ENCODE assay signal across 15 cellular contexts in genomic region chr1:111725192-111725591, GRCh38. TPM values are rescaled to one million over a fixed set of nuclear protein-coding genes. Genes with fewer than 3 reads are reported as not detected.
DNase-seq lines count a peak whose midpoint lies in the region; ATAC-seq, FAIRE-seq and TF ChIP-seq lines count a peak whose summit lies in the region.
"Had no signal": no experiment of that assay in that cellular context is flagged by ENCODE, and none has a peak within 500 bp of the region (broad histone marks: within the 10 kb centered on the region; RNA-seq: fewer than 3 reads in every experiment).

No MANE protein-coding gene starts in this region.

- in situ Hi-C loops in HepG2 (cut with HindIII; ENCODE audit: extremely low pct_ligation_motif_present, low pct_unique_long_range_greater_than_20kb) (no loop called here), gastrocnemius medialis (cut with MboI; ENCODE audit: low sequenced_read_pairs in 4 of 4) (no loop called here)

- no peak overlapping the region for H3K4me2 ChIP-seq in HepG2 (ENCODE audit: low read depth, low read length)
- H3K4me2 ChIP-seq: smooth muscle cell had no signal

- no peaks in the 10 kb centered on the region for H3K79me2 ChIP-seq in HepG2 (ENCODE audit: insufficient read depth, low read length)

- no peaks in the 10 kb centered on the region for H3K9me3 Mint-ChIP-seq in effector memory CD8-positive, alpha-beta T cell
- H3K9me3 Mint-ChIP-seq in CD4-positive, alpha-beta T cell, result no peaks in the 10 kb centered on the region
- H3K9me3 Mint-ChIP-seq: activated T-cell treated with anti-CD3 and anti-CD28 coated beads, Interleukin-2, amount 50 U/mL, for 72 hours; naive B cell had no signal

- no peak overlapping the region for H2AFZ ChIP-seq in HepG2 (ENCODE audit: low read length)

- intact Hi-C loops in HepG2 (cut with micrococcal nuclease; ENCODE audit: unreplicated experiment), result no loop called here
- intact Hi-C loops in gastrocnemius medialis (cut with DNase I; ENCODE audit: low total_unique reads), result no loop called here
- intact Hi-C loops in CD4-positive, alpha-beta T cell (cut with DNase I, micrococcal nuclease), result no loop called here

- CTCF ChIA-PET in HepG2 (lab: Yijun Ruan, JAX; ENCODE audit: low intra/inter-chr PET ratio, low total read pairs), result no interaction called here
- CTCF ChIA-PET in CD4-positive, alpha-beta T cell (lab: Charles Lee), result no interaction called here

- no peaks in the 10 kb centered on the region for H3K36me3 Mint-ChIP-seq in effector memory CD8-positive, alpha-beta T cell (ENCODE audit: insufficient read depth)
- no peaks in the 10 kb centered on the region for H3K36me3 Mint-ChIP-seq in CD4-positive, alpha-beta T cell (ENCODE audit: low read depth)
- H3K36me3 Mint-ChIP-seq: naive B cell had no signal

- H3K4me3 ChIP-seq in HepG2 (replicated peaks in 1 of 3; ENCODE audit: insufficient read depth in 1 of 3, low read depth in 2 of 3, low read length in 3 of 3) (no peak overlapping the region), gastrocnemius medialis (no peak overlapping the region), tibial nerve (no peak overlapping the region)
- H3K4me3 ChIP-seq: smooth muscle cell had no signal

- H3K4me3 Mint-ChIP-seq in effector memory CD8-positive, alpha-beta T cell, result no peak overlapping the region
- H3K4me3 Mint-ChIP-seq in CD4-positive, alpha-beta T cell, result no peak overlapping the region
- H3K4me3 Mint-ChIP-seq: activated T-cell treated with anti-CD3 and anti-CD28 coated beads, Interleukin-2, amount 50 U/mL, for 72 hours; naive B cell had no signal

- peak overlapping the region; percentile 52 to 66 for H3K27ac Mint-ChIP-seq in effector memory CD8-positive, alpha-beta T cell
- H3K27ac Mint-ChIP-seq in CD4-positive, alpha-beta T cell, result no peak overlapping the region
- H3K27ac Mint-ChIP-seq: activated T-cell treated with anti-CD3 and anti-CD28 coated beads, Interleukin-2, amount 50 U/mL, for 72 hours had no signal

- 29% methylated on average over 4 of the region's 5 CpGs for WGBS in HepG2 (ENCODE audit: low lambda C conversion rate)
- 23 to 42% methylated on average over 5 of the region's 5 CpGs for WGBS in tibial nerve, 2 donors

- H4K20me1 ChIP-seq in HepG2 (ENCODE audit: insufficient read depth, low read length), result no peaks in the 10 kb centered on the region

- no peak for TF ChIP-seq EP300 in HepG2 (IDR thresholded peaks at IDR 0.05; ENCODE audit: low read depth in 2 of 2, low read length in 2 of 2)
- no peak for TF ChIP-seq EP300 in HepG2 (CRISPR knock-in tag; IDR thresholded peaks at IDR 0.05; ENCODE audit: borderline replicate concordance)
- TF ChIP-seq EP300 in tibial nerve (IDR thresholded peaks at IDR 0.05), result no peak

- H3K27ac ChIP-seq in HepG2 (ENCODE audit: extremely low read length, insufficient read depth, low read length), result no peak overlapping the region
- peak overlapping the region; percentile 40 to 77 (median 60) for H3K27ac ChIP-seq in gastrocnemius medialis
- H3K27ac ChIP-seq in tibial nerve, result peak overlapping the region in 2 of 4 donors; percentile 1 to 42
- H3K27ac ChIP-seq in CD4-positive, alpha-beta T cell (ENCODE audit: low read depth, low read length), result no peak overlapping the region
- H3K27ac ChIP-seq: C4-2B, HL-60 had no signal

- TF ChIP-seq RAD21 in HepG2 (CRISPR knock-in tag; IDR thresholded peaks at IDR 0.05), result no peak

- peaks cover 13% of the 10 kb centered on the region in 2 donors for H3K4me1 Mint-ChIP-seq in effector memory CD8-positive, alpha-beta T cell (ENCODE audit: low read depth in 2 of 2)
- peaks cover 36% of the 10 kb centered on the region for H3K4me1 Mint-ChIP-seq in CD4-positive, alpha-beta T cell (ENCODE audit: low read depth)

- POLR2A ChIA-PET in HepG2 (lab: Yijun Ruan, JAX), result interaction anchor here (1.5 kb wide), 1 partner anchor 13 kb away, joined by 6 read pairs; the partner anchor contains the start of gene INKA2
- POLR2A ChIA-PET in CD4-positive, alpha-beta T cell (lab: Charles Lee), result no interaction called here

- no peaks in the 10 kb centered on the region for H3K27me3 Mint-ChIP-seq in effector memory CD8-positive, alpha-beta T cell
- no peaks in the 10 kb centered on the region for H3K27me3 Mint-ChIP-seq in CD4-positive, alpha-beta T cell
- H3K27me3 Mint-ChIP-seq: naive B cell had no signal

- FAIRE-seq in HepG2 (lab: Jason Lieb, UNC), result no peak
- FAIRE-seq: H54 had no signal

- DNase-seq in LHCN-M2 (ENCODE audit: low read depth), result peak; percentile 82
- no peak for DNase-seq in effector memory CD8-positive, alpha-beta T cell
- DNase-seq in HepG2 (ENCODE audit: low spot score), result no peak
- peak; percentile 72 to 85 for DNase-seq in gastrocnemius medialis
- no peak for DNase-seq in DMS79 (lab: John Stamatoyannopoulos, UW)
- no peak for DNase-seq in tibial nerve (ENCODE audit: low spot score in 2 of 2)
- no peak for DNase-seq in EL
- DNase-seq in CD4-positive, alpha-beta T cell, result no peak
- DNase-seq: activated T-cell treated with anti-CD3 and anti-CD28 coated beads, Interleukin-2, amount 50 U/mL, for 72 hours; GDM1; naive B cell had no signal

- H3K27me3 ChIP-seq in HepG2 (ENCODE audit: control insufficient read depth in 1 of 2, insufficient read depth in 2 of 2, low read length in 2 of 2), result no peaks in the 10 kb centered on the region
- H3K27me3 ChIP-seq in gastrocnemius medialis, result no peaks in the 10 kb centered on the region
- H3K27me3 ChIP-seq in tibial nerve, result no peaks in the 10 kb centered on the region
- no peaks in the 10 kb centered on the region for H3K27me3 ChIP-seq in CD4-positive, alpha-beta T cell (ENCODE audit: control insufficient read depth, insufficient read depth, low read length)

- H3K4me1 ChIP-seq in HepG2 (ENCODE audit: insufficient read depth, low read length), result peaks cover 60% of the 10 kb centered on the region
- peaks cover 82 to 87% of the 10 kb centered on the region in 2 donors for H3K4me1 ChIP-seq in gastrocnemius medialis
- H3K4me1 ChIP-seq in tibial nerve, result peaks cover 0 to 46% (median 15%) of the 10 kb centered on the region in 4 donors

- TF ChIP-seq POLR2A in HepG2 (IDR thresholded peaks at IDR 0.05; ENCODE audit: insufficient read depth in 1 of 2, low read depth in 2 of 2, low read length in 2 of 2) (no peak), gastrocnemius medialis (IDR thresholded peaks at IDR 0.05) (no peak), tibial nerve (IDR thresholded peaks at IDR 0.05) (no peak)

- ATAC-seq in effector memory CD8-positive, alpha-beta T cell (replicated peaks), result no peak
- ATAC-seq in HepG2, result peak; percentile 48
- ATAC-seq in gastrocnemius medialis, result peak; percentile 29 to 49
- no peak for ATAC-seq in CD4-positive, alpha-beta T cell (ENCODE audit: poor library complexity)

- H3K36me3 ChIP-seq in HepG2 (replicated peaks in 1 of 2; ENCODE audit: control insufficient read depth in 1 of 2, insufficient read depth in 2 of 2, low read length in 2 of 2) (0 out of 5 replicates have a peak, but pooled peaks cover 0 to 2% of the 10 kb centered on the region in 2 experiments), gastrocnemius medialis (no peaks in the 10 kb centered on the region), tibial nerve (peaks cover 0 to 15% (median 0%) of the 10 kb centered on the region in 3 donors)

- H3K9me3 ChIP-seq in HepG2 (ENCODE audit: low read length), result no peaks in the 10 kb centered on the region
- no peaks in the 10 kb centered on the region for H3K9me3 ChIP-seq in gastrocnemius medialis
- no peaks in the 10 kb centered on the region for H3K9me3 ChIP-seq in tibial nerve
- no peaks in the 10 kb centered on the region for H3K9me3 ChIP-seq in CD4-positive, alpha-beta T cell (ENCODE audit: control insufficient read depth, low read length)

- H3K9ac ChIP-seq in HepG2 (ENCODE audit: insufficient read depth, low read depth, low read length), result no peak overlapping the region; the same call in 1 of the 2 replicates

- TF ChIP-seq CTCF in HepG2 (CRISPR knock-in tag; IDR thresholded peaks at IDR 0.05) (peak; percentile 31), gastrocnemius medialis (IDR thresholded peaks at IDR 0.05 in 4 of 5, conservative IDR thresholded peaks at IDR 0.05 in 1 of 5) (no peak), tibial nerve (IDR thresholded peaks at IDR 0.05) (no peak)
- TF ChIP-seq CTCF in CD4-positive, alpha-beta T cell (IDR thresholded peaks at IDR 0.05), result no peak

- no TSS peak for BruUV-seq in HepG2 (replicated peaks; lab: Mats Ljungman, UMichigan)

RNA-seq across cellular contexts. Expression of gene INKA2, which starts 14.0 kb away (rescaled TPM):
- total RNA-seq in LHCN-M2 (2014; rRNA removed) (6.3 and 12.5 TPM in 2 replicates), HepG2 (2016; rRNA removed; fragmentation: Illumina TruSeq; extraction: Trizol) (4.6 and 6.1 TPM in 2 replicates), gastrocnemius medialis (10 to 100 TPM in 1 of 4 donors, 1 to 10 TPM in 3; 4.7 to 11.8 (median 5.1) TPM), tibial nerve (10 to 100 TPM in 1 of 4 donors, 1 to 10 TPM in 3; 6.3 to 11.8 (median 7.9) TPM)
- polyA plus RNA-seq in LHCN-M2 (2012), result 3.4 TPM
- 0.61 and 1.2 TPM in 2 replicates for total RNA-seq in HepG2 (2016; cell fraction: cytosol; rRNA removed; fragmentation: Illumina TruSeq; extraction: Trizol; ENCODE audit: low read depth)
- total RNA-seq in HepG2 (2016; cell fraction: insoluble cytoplasmic fraction; rRNA removed; fragmentation: Illumina TruSeq; extraction: Trizol), result 4.0 and 4.3 TPM in 2 replicates
- total RNA-seq in HepG2 (2016; cell fraction: membrane; rRNA removed; fragmentation: Illumina TruSeq; extraction: Trizol), result 2.5 and 2.9 TPM in 2 replicates
- 4.0 and 4.7 TPM in 2 replicates for total RNA-seq in HepG2 (2016; cell fraction: nucleus; rRNA removed; fragmentation: Illumina TruSeq; extraction: Trizol)
- 2.6 TPM in 2 replicates for polyA plus RNA-seq in HepG2 (2011; rRNA removed)
- 1.3 TPM in 2 replicates for polyA plus RNA-seq in HepG2 (2011; cell fraction: cytosol; rRNA removed)
- polyA plus RNA-seq in HepG2 (2011; cell fraction: nucleus; rRNA removed), result 2.5 and 3.6 TPM in 2 replicates
- 1.7 and 2.4 TPM in 2 replicates for polyA plus RNA-seq in HepG2 (2012)
- 0.77 and 1.1 TPM in 2 replicates for polyA plus RNA-seq in HepG2 (2016; cell fraction: cytosol; fragmentation: Illumina TruSeq; extraction: Trizol; ENCODE audit: low read depth)
- polyA plus RNA-seq in HepG2 (2016; cell fraction: insoluble cytoplasmic fraction; fragmentation: Illumina TruSeq; extraction: Trizol; ENCODE audit: low read depth), result 2.2 and 3.8 TPM in 2 replicates
- polyA plus RNA-seq in HepG2 (2016; cell fraction: membrane; fragmentation: Illumina TruSeq; extraction: Trizol; ENCODE audit: low read depth), result 1.9 and 2.0 TPM in 2 replicates
- polyA plus RNA-seq in HepG2 (2016; cell fraction: nucleus; fragmentation: Illumina TruSeq; extraction: Trizol; ENCODE audit: insufficient read depth, low read depth), result 6.2 and 10.3 TPM in 2 replicates
- 4.9 and 8.9 TPM in 2 replicates for polyA minus RNA-seq in HepG2 (2011; rRNA and poly(A)+ RNA removed; ENCODE audit: low replicate concordance)
- polyA minus RNA-seq in HepG2 (2011; cell fraction: cytosol; rRNA and poly(A)+ RNA removed), result 1.6 TPM in 1 of 2 replicates, not detected in the other
- polyA minus RNA-seq in HepG2 (2011; cell fraction: nucleus; rRNA and poly(A)+ RNA removed), result 6.2 and 9.3 TPM in 2 replicates
- under 1 TPM in 1 of 2 experiments, not detected in 1; 0.27 TPM for total RNA-seq in CD4-positive, alpha-beta T cell
- total RNA-seq: smooth muscle cell had no signal

RNA-seq across cellular contexts. Expression of gene DDX20, which starts 30.5 kb away (rescaled TPM):
- total RNA-seq in LHCN-M2 (2014; rRNA removed), result 23.6 and 31.0 TPM in 2 replicates
- 4.8 TPM for polyA plus RNA-seq in LHCN-M2 (2012)
- total RNA-seq in HepG2 (2016; rRNA removed; fragmentation: Illumina TruSeq; extraction: Trizol), result 14.3 and 20.0 TPM in 2 replicates
- 1.8 and 2.2 TPM in 2 replicates for total RNA-seq in HepG2 (2016; cell fraction: cytosol; rRNA removed; fragmentation: Illumina TruSeq; extraction: Trizol; ENCODE audit: low read depth)
- 13.8 and 19.4 TPM in 2 replicates for total RNA-seq in HepG2 (2016; cell fraction: insoluble cytoplasmic fraction; rRNA removed; fragmentation: Illumina TruSeq; extraction: Trizol)
- 5.0 and 6.5 TPM in 2 replicates for total RNA-seq in HepG2 (2016; cell fraction: membrane; rRNA removed; fragmentation: Illumina TruSeq; extraction: Trizol)
- total RNA-seq in HepG2 (2016; cell fraction: nucleus; rRNA removed; fragmentation: Illumina TruSeq; extraction: Trizol), result 13.8 TPM in 2 replicates
- polyA plus RNA-seq in HepG2 (2011; rRNA removed), result 3.2 and 4.0 TPM in 2 replicates
- polyA plus RNA-seq in HepG2 (2011; cell fraction: cytosol; rRNA removed), result 1.7 and 2.4 TPM in 2 replicates
- 4.0 and 5.2 TPM in 2 replicates for polyA plus RNA-seq in HepG2 (2011; cell fraction: nucleus; rRNA removed)
- 4.6 and 6.6 TPM in 2 replicates for polyA plus RNA-seq in HepG2 (2012)
- polyA plus RNA-seq in HepG2 (2016; cell fraction: cytosol; fragmentation: Illumina TruSeq; extraction: Trizol; ENCODE audit: low read depth), result 0.71 and 0.80 TPM in 2 replicates
- 13.4 and 14.2 TPM in 2 replicates for polyA plus RNA-seq in HepG2 (2016; cell fraction: insoluble cytoplasmic fraction; fragmentation: Illumina TruSeq; extraction: Trizol; ENCODE audit: low read depth)
- 1.7 and 2.0 TPM in 2 replicates for polyA plus RNA-seq in HepG2 (2016; cell fraction: membrane; fragmentation: Illumina TruSeq; extraction: Trizol; ENCODE audit: low read depth)
- polyA plus RNA-seq in HepG2 (2016; cell fraction: nucleus; fragmentation: Illumina TruSeq; extraction: Trizol; ENCODE audit: insufficient read depth, low read depth), result 14.9 and 15.2 TPM in 2 replicates
- polyA minus RNA-seq in HepG2 (2011; rRNA and poly(A)+ RNA removed; ENCODE audit: low replicate concordance), result 5.0 and 17.2 TPM in 2 replicates
- polyA minus RNA-seq in HepG2 (2011; cell fraction: cytosol; rRNA and poly(A)+ RNA removed), result 4.1 and 4.2 TPM in 2 replicates
- polyA minus RNA-seq in HepG2 (2011; cell fraction: nucleus; rRNA and poly(A)+ RNA removed), result 15.5 and 16.4 TPM in 2 replicates
- total RNA-seq in gastrocnemius medialis, result 10 to 100 TPM; 22.2 to 32.9 (median 29.2) TPM
- total RNA-seq in tibial nerve, result 10 to 100 TPM; 30.8 to 40.5 (median 35.5) TPM
- total RNA-seq in CD4-positive, alpha-beta T cell, result 10 to 100 TPM; 27.2 to 27.4 TPM

Comparison
In these comparisons a context has a peak if more than half of its experiments do, and no peak if none do; other contexts are left out.
1. DNase-seq: peak in LHCN-M2 (single experiment) and gastrocnemius medialis (2 of 2); none in effector memory CD8-positive, alpha-beta T cell (0 of 3), HepG2 (single experiment), DMS79 (single experiment), tibial nerve (0 of 2), EL (single experiment) and CD4-positive, alpha-beta T cell (0 of 10).
2. ATAC-seq: peak in HepG2 (single experiment) and gastrocnemius medialis (2 of 2); none in effector memory CD8-positive, alpha-beta T cell (single experiment) and CD4-positive, alpha-beta T cell (single experiment).
3. H3K27ac ChIP-seq: peak in gastrocnemius medialis (4 of 4); none in HepG2 (single experiment) and CD4-positive, alpha-beta T cell (single experiment).